In the genomic region with DNA sequence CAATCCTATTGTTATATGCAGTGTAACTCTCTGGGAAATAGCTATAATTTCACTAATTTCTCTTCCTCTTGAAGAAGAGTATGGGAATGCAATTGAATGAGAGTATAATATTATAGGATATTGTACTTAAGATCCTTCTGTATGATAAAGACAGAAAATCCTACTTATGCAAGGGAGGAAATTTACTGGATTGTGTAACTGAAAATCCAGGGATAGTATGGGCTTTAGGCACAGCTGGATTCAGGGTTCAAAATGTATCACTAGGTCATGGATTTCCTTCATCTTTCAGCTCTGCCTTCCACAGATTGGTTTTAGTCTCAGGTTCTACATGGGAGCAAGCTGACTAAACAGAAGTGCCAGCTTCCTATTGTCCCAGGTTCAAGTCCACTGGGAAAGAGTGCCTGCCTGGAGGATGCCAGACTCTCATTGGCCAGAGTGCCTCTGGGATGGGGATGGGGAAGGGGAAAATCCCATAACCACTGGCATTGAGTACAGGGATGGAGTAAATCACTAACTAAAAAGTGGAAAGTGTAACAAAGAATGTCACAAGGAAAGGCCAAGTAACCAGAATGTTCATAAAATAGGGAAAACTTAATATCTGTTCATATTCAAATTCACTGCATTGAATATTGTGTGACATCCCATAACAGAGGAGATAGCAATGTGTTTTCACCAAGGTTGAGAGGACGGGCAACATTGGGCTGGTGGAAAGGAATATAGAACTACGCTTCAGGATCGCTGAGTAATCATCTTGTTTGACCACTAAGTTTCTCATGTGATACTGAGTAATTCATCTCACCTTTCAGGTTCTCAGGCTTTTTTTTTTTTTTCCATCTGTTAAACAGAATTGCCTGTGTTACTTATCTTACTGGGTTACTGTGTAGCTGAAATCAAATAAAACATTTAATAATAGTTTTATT, we compare ENCODE assay signal across 14 cellular contexts.
DNase-seq lines count a peak whose midpoint lies in the region; ATAC-seq, FAIRE-seq and TF ChIP-seq lines count a peak whose summit lies in the region.
"Had no signal": no experiment of that assay in that cellular context is flagged by ENCODE, and none has a peak within 500 bp of the region (broad histone marks: within the 10 kb centered on the region; RNA-seq: fewer than 3 reads in every experiment).

No MANE protein-coding gene starts in this region.

- SMC1A ChIA-PET in GM12878 (lab: Charles Lee; ENCODE audit: uncharacterized antibody, unreplicated experiment) = interaction anchor here (0.9 to 17.1 kb wide), 18 partner anchors 11 to 236 kb away, joined by 3 to 379 read pairs (median 6); no protein-coding TSS in a partner anchor

- no peaks in the 10 kb centered on the region for H3K36me3 ChIP-seq in GM12878 (ENCODE audit: control insufficient read depth in 2 of 2, insufficient read depth in 2 of 2, low read length in 1 of 2)
- H3K36me3 ChIP-seq: adrenal gland, colonic mucosa had no signal

- no peak overlapping the region for H3K4me3 Mint-ChIP-seq in nephron

- peaks cover 1% of the 10 kb centered on the region; the same call in 2 of the 3 replicates for H3K9me3 ChIP-seq in GM12878 (replicated peaks; ENCODE audit: control insufficient read depth, insufficient read depth, low read length)
- H3K9me3 ChIP-seq: adrenal gland, colonic mucosa had no signal

- no peak overlapping the region for H3K27ac ChIP-seq in GM12878 (ENCODE audit: control insufficient read depth, insufficient read depth)
- H3K27ac ChIP-seq: adrenal gland, colonic mucosa, SK-N-MC had no signal

- H3K36me3 Mint-ChIP-seq in nephron (ENCODE audit: low read depth) = no peaks in the 10 kb centered on the region

- peaks cover 7% of the 10 kb centered on the region for H3K4me1 Mint-ChIP-seq in nephron

- no peak for TF ChIP-seq RAD21 in GM12878 (IDR thresholded peaks at IDR 0.05; ENCODE audit: insufficient read depth, low read depth, low read length)

- 50% methylated on average over 3 of the region's 3 CpGs for WGBS in GM12878 (ENCODE audit: insufficient coverage, insufficient replicate concordance, low lambda C conversion rate, missing lambda C conversion rate)

- no peak for FAIRE-seq in GM12878 (lab: Jason Lieb, UNC)
- FAIRE-seq: HTR-8/SVneo had no signal

- H2AFZ ChIP-seq in GM12878 (ENCODE audit: control insufficient read depth, low read depth, low read length) = no peak overlapping the region; the same call in none of the 2 replicates

- no peak for TF ChIP-seq EP300 in GM12878 (IDR thresholded peaks at IDR 0.05; ENCODE audit: borderline replicate concordance in 1 of 2, control insufficient read depth in 1 of 2, low read depth in 2 of 2, low read length in 2 of 2)

- H3K27me3 ChIP-seq in GM12878 (replicated peaks in 1 of 2; ENCODE audit: control insufficient read depth in 2 of 2, insufficient read depth in 2 of 2, low read length in 1 of 2) = no peaks in the 10 kb centered on the region
- H3K27me3 ChIP-seq: adrenal gland, colonic mucosa had no signal

- no peak for TF ChIP-seq CTCF in GM12865 (IDR thresholded peaks at IDR 0.05; ENCODE audit: insufficient read depth, low read depth, low read length, missing control alignments)
- TF ChIP-seq CTCF in GM12878 (IDR thresholded peaks at IDR 0.05 in 2 of 3, conservative IDR thresholded peaks at IDR 0.05 in 1 of 3; ENCODE audit: control insufficient read depth in 2 of 3, extremely low read depth in 1 of 3, insufficient read depth in 1 of 3, low read depth in 3 of 3, low read length in 3 of 3) = no peak
- TF ChIP-seq CTCF in nephron (IDR thresholded peaks at IDR 0.05; ENCODE audit: unreplicated experiment in 3 of 3) = no peak

- no peaks in the 10 kb centered on the region for H3K27me3 Mint-ChIP-seq in nephron (ENCODE audit: low read depth)

- intact Hi-C loops in GM12878 (cut with micrococcal nuclease; ENCODE audit: unreplicated experiment) = no loop called here

- RAD21 ChIA-PET in GM12878 (lab: Charles Lee; ENCODE audit: unreplicated experiment) = interaction anchor here (0.6 to 17.1 kb wide), 14 partner anchors 8 to 236 kb away, joined by 3 to 265 read pairs (median 4); partner anchors contain the start of gene BMP2K

- DNase-seq in GM12865 (ENCODE audit: low read depth) = peak; percentile 37
- no peak for DNase-seq in GM12878 (ENCODE audit: low read depth, low spot score)
- DNase-seq in activated CD4-positive, alpha-beta T cell treated with anti-CD3 and anti-CD28 coated beads for 4 hours = no peak
- no peak for DNase-seq in G401 (ENCODE audit: low spot score)
- DNase-seq in NCI-H1048 (lab: John Stamatoyannopoulos, UW) = no peak
- no peak for DNase-seq in mesenteric fat pad (ENCODE audit: low spot score)
- DNase-seq: adrenal gland, colonic mucosa, left colon, NCI-H1694 treated with DMSO at 0.1 percent for 48 hours had no signal

- in situ Hi-C loops in GM12878 (cut with MboI) = no loop called here
- in situ Hi-C loops in G401 (cut with HindIII; ENCODE audit: low sequenced_read_pairs) = no loop called here

- no peak for TF ChIP-seq POLR2A in GM12878 (IDR thresholded peaks at IDR 0.05; ENCODE audit: low read depth, low read length)

- BruUV-seq in GM12878 (replicated peaks; lab: Mats Ljungman, UMichigan) = no TSS peak

- H3K4me2 ChIP-seq in GM12878 (ENCODE audit: control insufficient read depth, insufficient read depth) = peak overlapping the region; percentile 41; the same call in 1 of the 2 replicates

- peak overlapping the region in 2 of 3 experiments; percentile 43 to 54 for H3K27ac Mint-ChIP-seq in nephron

- peaks cover 32% of the 10 kb centered on the region for H3K4me1 ChIP-seq in GM12878 (ENCODE audit: control insufficient read depth, insufficient read depth, low read length)

- H4K20me1 ChIP-seq in GM12878 (ENCODE audit: control insufficient read depth, insufficient read depth) = no peaks in the 10 kb centered on the region

- ATAC-seq in HG03175 (IDR thresholded peaks at IDR 0.05; ENCODE audit: unreplicated experiment) (peak; percentile 33), GM12878 (peak; percentile 64)
- ATAC-seq: left colon had no signal

- no peaks in the 10 kb centered on the region for H3K9me3 Mint-ChIP-seq in nephron

- no peaks in the 10 kb centered on the region for H3K79me2 ChIP-seq in GM12878 (ENCODE audit: control insufficient read depth, insufficient read depth, low read length)

- H3K9ac ChIP-seq in GM12878 (ENCODE audit: control insufficient read depth, insufficient read depth, low read length) = no peak overlapping the region

- CTCF ChIA-PET in GM12878 (lab: Yijun Ruan, JAX) = interaction anchor here (1.1 to 12.0 kb wide), 10 partner anchors 11 to 147 kb away, joined by 3 to 119 read pairs (median 9); no protein-coding TSS in a partner anchor

- POLR2A ChIA-PET in GM12878 (lab: Charles Lee) = interaction anchor here (0.6 to 12.7 kb wide), 12 partner anchors 9 to 227 kb away, joined by 3 to 106 read pairs (median 4); no protein-coding TSS in a partner anchor

- H3K4me3 ChIP-seq in GM12865 (ENCODE audit: low read depth, low read length) = no peak overlapping the region
- H3K4me3 ChIP-seq in GM12878 = no peak overlapping the region
- H3K4me3 ChIP-seq: adrenal gland, colonic mucosa, SK-N-MC had no signal

TF ChIP-seq in GM12878, 131 proteins besides CTCF, POLR2A, EP300 and RAD21 (continues in another document):
- TF ChIP-seq NFXL1 (IDR thresholded peaks at IDR 0.05; ENCODE audit: borderline replicate concordance) (no peak), MTA3 (IDR thresholded peaks at IDR 0.05; ENCODE audit: borderline replicate concordance, low read length) (no peak), ZNF384 (IDR thresholded peaks at IDR 0.05; ENCODE audit: borderline replicate concordance, low read depth, low read length) (peak; percentile 88), RAD51 (IDR thresholded peaks at IDR 0.05) (peak; percentile 32; the same call in 1 of the 2 replicates), ZNF217 (IDR thresholded peaks at IDR 0.05) (0 out of 2 replicates have a peak, but pooled peaks have one; percentile 17), RUNX3 (IDR thresholded peaks at IDR 0.05; ENCODE audit: low read length) (peak; percentile 30; the same call in 1 of the 2 replicates), SREBF2 (IDR thresholded peaks at IDR 0.05; ENCODE audit: low read length) (no peak), GATAD2B (conservative IDR thresholded peaks at IDR 0.05; ENCODE audit: low read depth) (no peak)
- TF ChIP-seq, protein P1, sequence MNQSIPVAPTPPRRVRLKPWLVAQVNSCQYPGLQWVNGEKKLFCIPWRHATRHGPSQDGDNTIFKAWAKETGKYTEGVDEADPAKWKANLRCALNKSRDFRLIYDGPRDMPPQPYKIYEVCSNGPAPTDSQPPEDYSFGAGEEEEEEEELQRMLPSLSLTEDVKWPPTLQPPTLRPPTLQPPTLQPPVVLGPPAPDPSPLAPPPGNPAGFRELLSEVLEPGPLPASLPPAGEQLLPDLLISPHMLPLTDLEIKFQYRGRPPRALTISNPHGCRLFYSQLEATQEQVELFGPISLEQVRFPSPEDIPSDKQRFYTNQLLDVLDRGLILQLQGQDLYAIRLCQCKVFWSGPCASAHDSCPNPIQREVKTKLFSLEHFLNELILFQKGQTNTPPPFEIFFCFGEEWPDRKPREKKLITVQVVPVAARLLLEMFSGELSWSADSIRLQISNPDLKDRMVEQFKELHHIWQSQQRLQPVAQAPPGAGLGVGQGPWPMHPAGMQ (IDR thresholded peaks at IDR 0.05; ENCODE audit: borderline replicate concordance) = no peak
- TF ChIP-seq, protein P2, sequence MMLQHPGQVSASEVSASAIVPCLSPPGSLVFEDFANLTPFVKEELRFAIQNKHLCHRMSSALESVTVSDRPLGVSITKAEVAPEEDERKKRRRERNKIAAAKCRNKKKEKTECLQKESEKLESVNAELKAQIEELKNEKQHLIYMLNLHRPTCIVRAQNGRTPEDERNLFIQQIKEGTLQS (IDR thresholded peaks at IDR 0.05; ENCODE audit: borderline replicate concordance, extremely low read depth, low read depth, low read length) = no peak
